In genomic region chr19:58279042-58279924, GRCh38 we compare ENCODE assay signal across 8 cellular contexts. TPM values are rescaled to one million over a fixed set of nuclear protein-coding genes. Genes with fewer than 3 reads are reported as not detected.
DNase-seq lines count a peak whose midpoint lies in the region; ATAC-seq and TF ChIP-seq lines count a peak whose summit lies in the region.

No MANE protein-coding gene starts in this region.

- H3K36me3 Mint-ChIP-seq in activated naive CD4-positive, alpha-beta T cell treated with anti-CD3 and anti-CD28 coated beads, Interleukin-2, amount 10 ng/mL, durations not matched to agents 7 days and 5 days = peaks cover 67% of the 10 kb centered on the region

- peaks cover 4% of the 10 kb centered on the region for H3K9me3 ChIP-seq in neutrophil

- H3K27ac ChIP-seq in neutrophil (peak overlapping the region; percentile 77), substantia nigra (ENCODE audit: low read depth, low read length, poor library complexity, severe bottlenecking) (peak overlapping the region; percentile 82)

- H3K4me1 ChIP-seq in neutrophil (ENCODE audit: control insufficient read depth in 1 of 2, insufficient read depth in 1 of 2, low read depth in 1 of 2, low read length in 1 of 2) = peaks cover 15 to 20% of the 10 kb centered on the region in 2 experiments

- H3K4me1 Mint-ChIP-seq in activated naive CD4-positive, alpha-beta T cell treated with anti-CD3 and anti-CD28 coated beads, Interleukin-2, amount 10 ng/mL, durations not matched to agents 7 days and 5 days = peaks cover 40% of the 10 kb centered on the region

- no peaks in the 10 kb centered on the region for H3K27me3 ChIP-seq in neutrophil

- peak overlapping the region; percentile 97 for H3K27ac Mint-ChIP-seq in activated naive CD4-positive, alpha-beta T cell treated with anti-CD3 and anti-CD28 coated beads, Interleukin-2, amount 10 ng/mL, durations not matched to agents 7 days and 5 days

- no peaks in the 10 kb centered on the region for H3K27me3 Mint-ChIP-seq in activated naive CD4-positive, alpha-beta T cell treated with anti-CD3 and anti-CD28 coated beads, Interleukin-2, amount 10 ng/mL, durations not matched to agents 7 days and 5 days

- TF ChIP-seq CTCF in neutrophil (IDR thresholded peaks at IDR 0.05) = no peak

- peak overlapping the region; percentile 70 to 99 for H3K4me3 ChIP-seq in neutrophil (ENCODE audit: low read depth in 1 of 2, low read length in 1 of 2)

- H3K36me3 ChIP-seq in neutrophil = no peaks in the 10 kb centered on the region

- CTCF ChIA-PET in activated naive CD4-positive, alpha-beta T cell treated with anti-CD3 and anti-CD28 coated beads, Interleukin-2, amount 10 ng/mL, durations not matched to agents 7 days and 5 days (lab: Charles Lee) = no interaction called here

- ATAC-seq in GM18909 (IDR thresholded peaks at IDR 0.05; ENCODE audit: poor library complexity, unreplicated experiment) (peak; percentile 34), HG03457 (IDR thresholded peaks at IDR 0.05; ENCODE audit: unreplicated experiment) (peak; percentile 18)

- H3K4me3 Mint-ChIP-seq in activated naive CD4-positive, alpha-beta T cell treated with anti-CD3 and anti-CD28 coated beads, Interleukin-2, amount 10 ng/mL, durations not matched to agents 7 days and 5 days = peak overlapping the region; percentile 86

- DNase-seq in A172 (ENCODE audit: low spot score) = peak; percentile 47
- peak; percentile 58 for DNase-seq in activated naive CD4-positive, alpha-beta T cell treated with anti-CD3 and anti-CD28 coated beads, Interleukin-2, amount 10 ng/mL, durations not matched to agents 7 days and 5 days
- peak; percentile 37 for DNase-seq in glomerular endothelial cell (ENCODE audit: extremely low read depth, low read depth, low spot score)
- peak in 42 of 49 donors; percentile 13 to 95 (median 60) for DNase-seq in substantia nigra (lab: John Stamatoyannopoulos, UW)

- peaks cover 39% of the 10 kb centered on the region for H3K9me3 Mint-ChIP-seq in activated naive CD4-positive, alpha-beta T cell treated with anti-CD3 and anti-CD28 coated beads, Interleukin-2, amount 10 ng/mL, durations not matched to agents 7 days and 5 days

TF ChIP-seq in PFSK-1, 5 proteins besides CTCF, POLR2A, EP300 and RAD21:
- peak; percentile 40; the same call in 1 of the 2 replicates for TF ChIP-seq SIN3A (IDR thresholded peaks at IDR 0.05; ENCODE audit: borderline replicate concordance, insufficient read depth, low read length)
- TF ChIP-seq POLR2AphosphoS5 (IDR thresholded peaks at IDR 0.05; ENCODE audit: low read depth, low read length) = no peak
- TF ChIP-seq TAF1 (IDR thresholded peaks at IDR 0.05; ENCODE audit: borderline replicate concordance, insufficient read depth, low read length) = no peak
- TF ChIP-seq FOXP2 (optimal IDR thresholded peaks at IDR 0.05; ENCODE audit: borderline replicate concordance, extremely low read depth, extremely low read length, insufficient read depth) = no peak
TF ChIP-seq in PFSK-1: peak in this region for 1.

RNA-seq across cellular contexts. Expression of gene ZNF8, which starts 0.5 kb away (rescaled TPM):
- total RNA-seq in A172 (2014; rRNA removed; shearing (Covaris generic)) = 8.0 and 9.0 TPM in 2 replicates
- polyA plus RNA-seq in PFSK-1 (2012; ENCODE audit: insufficient read length, low read depth) = 0.99 TPM
- 7.3 and 8.6 TPM in 2 replicates for total RNA-seq in glomerular endothelial cell

RNA-seq across cellular contexts. Expression of gene ERVK3-1, which starts 25.9 kb away (rescaled TPM):
- 80.2 and 89.6 TPM in 2 replicates for total RNA-seq in A172 (2014; rRNA removed; shearing (Covaris generic))
- polyA plus RNA-seq in PFSK-1 (2012; ENCODE audit: insufficient read length, low read depth) = 43.2 TPM
- 15.6 and 34.3 TPM in 2 replicates for total RNA-seq in glomerular endothelial cell

RNA-seq across cellular contexts. Expression of gene ZSCAN22, which starts 47.5 kb away (rescaled TPM):
- total RNA-seq in A172 (2014; rRNA removed; shearing (Covaris generic)) = 4.0 and 4.1 TPM in 2 replicates
- 3.4 TPM for polyA plus RNA-seq in PFSK-1 (2012; ENCODE audit: insufficient read length, low read depth)
- total RNA-seq in glomerular endothelial cell = 1.8 and 3.5 TPM in 2 replicates

RNA-seq across cellular contexts. Expression of gene ZNF544, which starts 50.6 kb away (rescaled TPM):
- total RNA-seq in A172 (2014; rRNA removed; shearing (Covaris generic)) = not detected in 2 replicates
- polyA plus RNA-seq in PFSK-1 (2012; ENCODE audit: insufficient read length, low read depth) = 24.8 TPM
- 32.5 and 46.6 TPM in 2 replicates for total RNA-seq in glomerular endothelial cell

Comparison
In these comparisons a context has a peak if more than half of its experiments do, and no peak if none do; other contexts are left out.
1. Peak in every context shown above with its lines: DNase-seq, ATAC-seq, H3K4me3 ChIP-seq and H3K27ac ChIP-seq.